ENCODE assay signal across 29 cellular contexts in genomic region chr2:218887079-218887478, GRCh38. TPM values are rescaled to one million over a fixed set of nuclear protein-coding genes. Genes with fewer than 3 reads are reported as not detected.
DNase-seq lines count a peak whose midpoint lies in the region; ATAC-seq, FAIRE-seq and TF ChIP-seq lines count a peak whose summit lies in the region.
"Had no signal": no experiment of that assay in that cellular context is flagged by ENCODE, and none has a peak within 500 bp of the region (broad histone marks: within the 10 kb centered on the region; RNA-seq: fewer than 3 reads in every experiment).

No MANE protein-coding gene starts in this region.

- H3K4me2 ChIP-seq in BLaER1 (peak overlapping the region; percentile 68), OCI-LY3 (ENCODE audit: low read length) (peak overlapping the region; percentile 98)
- H3K4me2 ChIP-seq: A549 had no signal

- peaks cover 49% of the 10 kb centered on the region for H3K79me2 ChIP-seq in OCI-LY3 (ENCODE audit: low read length)

- no peaks in the 10 kb centered on the region for H3K36me3 ChIP-seq in BLaER1
- peaks cover 64% of the 10 kb centered on the region for H3K36me3 ChIP-seq in OCI-LY3 (replicated peaks; ENCODE audit: low read depth, low read length)
- H3K36me3 ChIP-seq: colonic mucosa, pancreas had no signal

- H3K4me3 Mint-ChIP-seq in mesothelial cell of epicardium, result no peak overlapping the region
- H3K4me3 Mint-ChIP-seq in activated CD4-positive, alpha-beta T cell treated with anti-CD3 and anti-CD28 coated beads, Interleukin-2, amount 10 ng/mL, durations not matched to agents 24 days and 14 days, result no peak overlapping the region
- H3K4me3 Mint-ChIP-seq in activated naive CD8-positive, alpha-beta T cell treated with anti-CD3 and anti-CD28 coated beads for 36 hours, result no peak overlapping the region
- H3K4me3 Mint-ChIP-seq in activated T-cell treated with anti-CD3 and anti-CD28 coated beads, Interleukin-2, amount 50 U/mL, for 72 hours, result no peak overlapping the region
- H3K4me3 Mint-ChIP-seq: activated CD4-positive, alpha-beta T cell treated with anti-CD3 and anti-CD28 coated beads for 36 hours; activated naive CD8-positive, alpha-beta T cell treated with anti-CD3 and anti-CD28 coated beads, Interleukin-2, amount 50 U/mL, for 24 hours; activated T-cell treated with anti-CD3 and anti-CD28 coated beads, Interleukin-2, amount 50 U/mL, for 24 hours; T-helper 2 cell treated with Interferon-gamma antibody and Interleukin-4, amounts not matched to agents 5 μg/mL and 100 μg/mL, for 36 hours had no signal

- intact Hi-C loops in activated CD4-positive, alpha-beta T cell treated with anti-CD3 and anti-CD28 coated beads, Interleukin-2, amount 10 ng/mL, durations not matched to agents 24 days and 14 days (cut with micrococcal nuclease), result no loop called here

- no peak for TF ChIP-seq CTCF in OCI-LY3 (IDR thresholded peaks at IDR 0.05; ENCODE audit: low read depth, low read length)
- no peak for TF ChIP-seq CTCF in mesothelial cell of epicardium (IDR thresholded peaks at IDR 0.05; ENCODE audit: unreplicated experiment)

- H3K27ac ChIP-seq in BLaER1 (no peak overlapping the region), OCI-LY3 (ENCODE audit: low read length) (no peak overlapping the region)
- H3K27ac ChIP-seq: A549, colonic mucosa, pancreas had no signal

- H3K9me3 ChIP-seq in BLaER1 (no peaks in the 10 kb centered on the region), OCI-LY3 (ENCODE audit: insufficient read depth, low read length) (no peaks in the 10 kb centered on the region)
- H3K9me3 ChIP-seq: A549, colonic mucosa, pancreas had no signal

- H4K20me1 ChIP-seq in BLaER1 (peaks cover 16% of the 10 kb centered on the region), OCI-LY3 (ENCODE audit: insufficient read depth, low read length) (peaks cover 9% of the 10 kb centered on the region; the same call in 1 of the 2 replicates)

- H3K27me3 ChIP-seq in BLaER1 (peaks cover 35% of the 10 kb centered on the region), OCI-LY3 (ENCODE audit: low read depth, low read length) (no peaks in the 10 kb centered on the region)
- H3K27me3 ChIP-seq: pancreas had no signal

- no peak overlapping the region for H3K9ac ChIP-seq in BLaER1
- H3K9ac ChIP-seq in OCI-LY3 (ENCODE audit: low read length), result no peak overlapping the region

- no peak for ATAC-seq in activated T-cell treated with anti-CD3 and anti-CD28 coated beads, Interleukin-2, amount 50 U/mL, for 72 hours (replicated peaks in 1 of 2)
- ATAC-seq: A549; activated CD4-positive, alpha-beta T cell treated with anti-CD3 and anti-CD28 coated beads for 36 hours; activated naive CD8-positive, alpha-beta T cell treated with anti-CD3 and anti-CD28 coated beads, Interleukin-2, amount 50 U/mL, for 24 hours; pancreas; stimulated activated naive CD8-positive, alpha-beta T cell treated with anti-CD3 and anti-CD28 coated beads, Interleukin-15, Interleukin-2, amounts not matched to agents 100 U/mL and 50 U/mL, for 24 hours had no signal

- DNase-seq in GM12891 (ENCODE audit: insufficient read length, low spot score), result no peak
- DNase-seq in mesothelial cell of epicardium (ENCODE audit: low spot score in 2 of 2, unreplicated experiment in 2 of 2), result no peak
- DNase-seq in activated CD4-positive, alpha-beta T cell treated with anti-CD3 and anti-CD28 coated beads, Interleukin-2, amount 10 ng/mL, durations not matched to agents 24 days and 14 days, result no peak
- no peak for DNase-seq in activated naive CD8-positive, alpha-beta T cell treated with anti-CD3 and anti-CD28 coated beads for 36 hours
- no peak for DNase-seq in activated T-cell treated with anti-CD3 and anti-CD28 coated beads, Interleukin-2, amount 50 U/mL, for 72 hours
- no peak for DNase-seq in activated CD4-positive, alpha-beta T cell treated with anti-CD3 and anti-CD28 coated beads for 4 hours
- DNase-seq: activated CD4-positive, alpha-beta T cell treated with anti-CD3 and anti-CD28 coated beads for 36 hours; activated gamma-delta T cell treated with Interleukin-2 at 50 U/mL for 16 hours; activated naive CD8-positive, alpha-beta T cell treated with anti-CD3 and anti-CD28 coated beads, Interleukin-2, amount 50 U/mL, for 24 hours; activated T-cell treated with anti-CD3 and anti-CD28 coated beads, Interleukin-2, amount 50 U/mL, for 24 hours; colonic mucosa; DMS53; effector CD4-positive, alpha-beta T cell; NCI-H1092; NCI-H187; small intestine; stimulated activated naive CD8-positive, alpha-beta T cell treated with anti-CD3 and anti-CD28 coated beads, Interleukin-15, Interleukin-2, amounts not matched to agents 100 U/mL and 50 U/mL, for 24 hours had no signal

- no peaks in the 10 kb centered on the region for H3K9me3 Mint-ChIP-seq in mesothelial cell of epicardium
- H3K9me3 Mint-ChIP-seq in activated CD4-positive, alpha-beta T cell treated with anti-CD3 and anti-CD28 coated beads, Interleukin-2, amount 10 ng/mL, durations not matched to agents 24 days and 14 days, result no peaks in the 10 kb centered on the region
- no peaks in the 10 kb centered on the region for H3K9me3 Mint-ChIP-seq in activated naive CD8-positive, alpha-beta T cell treated with anti-CD3 and anti-CD28 coated beads for 36 hours
- H3K9me3 Mint-ChIP-seq in activated T-cell treated with anti-CD3 and anti-CD28 coated beads, Interleukin-2, amount 50 U/mL, for 72 hours, result no peaks in the 10 kb centered on the region
- H3K9me3 Mint-ChIP-seq: activated naive CD8-positive, alpha-beta T cell treated with anti-CD3 and anti-CD28 coated beads, Interleukin-2, amount 50 U/mL, for 24 hours; activated T-cell treated with anti-CD3 and anti-CD28 coated beads, Interleukin-2, amount 50 U/mL, for 24 hours; T-helper 2 cell treated with Interferon-gamma antibody and Interleukin-4, amounts not matched to agents 5 μg/mL and 100 μg/mL, for 36 hours had no signal

- H3K36me3 Mint-ChIP-seq in mesothelial cell of epicardium, result peaks cover 16% of the 10 kb centered on the region
- H3K36me3 Mint-ChIP-seq in activated CD4-positive, alpha-beta T cell treated with anti-CD3 and anti-CD28 coated beads, Interleukin-2, amount 10 ng/mL, durations not matched to agents 24 days and 14 days (ENCODE audit: low read depth), result no peaks in the 10 kb centered on the region
- peaks cover 7% of the 10 kb centered on the region for H3K36me3 Mint-ChIP-seq in activated naive CD8-positive, alpha-beta T cell treated with anti-CD3 and anti-CD28 coated beads for 36 hours
- peaks cover 0 to 1% of the 10 kb centered on the region in 2 donors for H3K36me3 Mint-ChIP-seq in activated T-cell treated with anti-CD3 and anti-CD28 coated beads, Interleukin-2, amount 50 U/mL, for 72 hours (ENCODE audit: insufficient read depth in 2 of 2)

- H3K4me3 ChIP-seq in BLaER1, result no peak overlapping the region
- H3K4me3 ChIP-seq in OCI-LY3 (ENCODE audit: low read length), result peak overlapping the region; percentile 82; the same call in 1 of the 2 replicates
- H3K4me3 ChIP-seq: A549, colonic mucosa, pancreas had no signal

- H3K27ac Mint-ChIP-seq in mesothelial cell of epicardium, result peak overlapping the region; percentile 48
- no peak overlapping the region for H3K27ac Mint-ChIP-seq in activated CD4-positive, alpha-beta T cell treated with anti-CD3 and anti-CD28 coated beads, Interleukin-2, amount 10 ng/mL, durations not matched to agents 24 days and 14 days
- H3K27ac Mint-ChIP-seq in activated naive CD8-positive, alpha-beta T cell treated with anti-CD3 and anti-CD28 coated beads for 36 hours, result no peak overlapping the region
- H3K27ac Mint-ChIP-seq in activated T-cell treated with anti-CD3 and anti-CD28 coated beads, Interleukin-2, amount 50 U/mL, for 72 hours, result no peak overlapping the region
- H3K27ac Mint-ChIP-seq: activated CD4-positive, alpha-beta T cell treated with anti-CD3 and anti-CD28 coated beads for 36 hours; activated naive CD8-positive, alpha-beta T cell treated with anti-CD3 and anti-CD28 coated beads, Interleukin-2, amount 50 U/mL, for 24 hours; activated T-cell treated with anti-CD3 and anti-CD28 coated beads, Interleukin-2, amount 50 U/mL, for 24 hours; T-helper 2 cell treated with Interferon-gamma antibody and Interleukin-4, amounts not matched to agents 5 μg/mL and 100 μg/mL, for 36 hours had no signal

- H3K27me3 Mint-ChIP-seq in mesothelial cell of epicardium (ENCODE audit: low read depth), result peaks cover 31% of the 10 kb centered on the region
- H3K27me3 Mint-ChIP-seq in activated CD4-positive, alpha-beta T cell treated with anti-CD3 and anti-CD28 coated beads, Interleukin-2, amount 10 ng/mL, durations not matched to agents 24 days and 14 days, result peaks cover 78% of the 10 kb centered on the region
- peaks cover 10% of the 10 kb centered on the region for H3K27me3 Mint-ChIP-seq in activated naive CD8-positive, alpha-beta T cell treated with anti-CD3 and anti-CD28 coated beads for 36 hours
- peaks cover 23% of the 10 kb centered on the region for H3K27me3 Mint-ChIP-seq in activated T-cell treated with anti-CD3 and anti-CD28 coated beads, Interleukin-2, amount 50 U/mL, for 72 hours (ENCODE audit: low read depth)

- no peak for TF ChIP-seq POLR2A in GM12891 (IDR thresholded peaks at IDR 0.05; ENCODE audit: low read depth, low read length)

- peaks cover 52% of the 10 kb centered on the region for H3K4me1 Mint-ChIP-seq in mesothelial cell of epicardium
- H3K4me1 Mint-ChIP-seq in activated CD4-positive, alpha-beta T cell treated with anti-CD3 and anti-CD28 coated beads, Interleukin-2, amount 10 ng/mL, durations not matched to agents 24 days and 14 days, result peaks cover 21% of the 10 kb centered on the region
- peaks cover 34% of the 10 kb centered on the region for H3K4me1 Mint-ChIP-seq in activated naive CD8-positive, alpha-beta T cell treated with anti-CD3 and anti-CD28 coated beads for 36 hours
- H3K4me1 Mint-ChIP-seq in activated T-cell treated with anti-CD3 and anti-CD28 coated beads, Interleukin-2, amount 50 U/mL, for 72 hours (ENCODE audit: low read depth), result peaks cover 34% of the 10 kb centered on the region

- peaks cover 63% of the 10 kb centered on the region for H3K4me1 ChIP-seq in BLaER1
- peaks cover 77% of the 10 kb centered on the region for H3K4me1 ChIP-seq in OCI-LY3 (ENCODE audit: low read length)
- H3K4me1 ChIP-seq: A549, colonic mucosa, pancreas had no signal

- no peak overlapping the region for H2AFZ ChIP-seq in OCI-LY3 (ENCODE audit: low read depth, low read length)

- FAIRE-seq in GM12891 (lab: Jason Lieb, UNC), result no peak
- FAIRE-seq: A549, pancreas, small intestine had no signal

RNA-seq across cellular contexts. Expression of gene WNT10A, which starts 6.4 kb away (rescaled TPM):
- 34.4 TPM for polyA plus RNA-seq in GM12891 (2012; ENCODE audit: low read depth, missing spikeins)
- total RNA-seq in mesothelial cell of epicardium, result 50.7 to 53.2 TPM (median 51.8 TPM) in 3 replicates
- 0.12 and 0.28 TPM in 2 replicates for total RNA-seq in activated CD4-positive, alpha-beta T cell treated with anti-CD3 and anti-CD28 coated beads, Interleukin-2, amount 10 ng/mL, durations not matched to agents 24 days and 14 days
- 1 to 10 TPM; 6.8 to 7.1 TPM for total RNA-seq in activated naive CD8-positive, alpha-beta T cell treated with anti-CD3 and anti-CD28 coated beads for 36 hours
- total RNA-seq in activated T-cell treated with anti-CD3 and anti-CD28 coated beads, Interleukin-2, amount 50 U/mL, for 72 hours, result 1 to 10 TPM; 3.4 to 8.6 TPM
- total RNA-seq: cardiac septum, NCI-H460, temporal lobe had no signal
- polyA plus RNA-seq: A549 had no signal

RNA-seq across cellular contexts. Expression of gene WNT6, which starts 27.5 kb away (rescaled TPM):
- polyA plus RNA-seq in GM12891 (2012; ENCODE audit: low read depth, missing spikeins), result not detected
- total RNA-seq in mesothelial cell of epicardium, result 106 to 118 TPM (median 115 TPM) in 3 replicates
- total RNA-seq in activated CD4-positive, alpha-beta T cell treated with anti-CD3 and anti-CD28 coated beads, Interleukin-2, amount 10 ng/mL, durations not matched to agents 24 days and 14 days, result not detected in 2 replicates
- under 1 TPM in 1 of 2 experiments, not detected in 1; 0.21 TPM for total RNA-seq in activated naive CD8-positive, alpha-beta T cell treated with anti-CD3 and anti-CD28 coated beads for 36 hours
- total RNA-seq in activated T-cell treated with anti-CD3 and anti-CD28 coated beads, Interleukin-2, amount 50 U/mL, for 72 hours, result under 1 TPM; 0.19 TPM
- total RNA-seq: HT-29, NCI-H460, temporal lobe had no signal
- polyA plus RNA-seq: neural cell had no signal

RNA-seq across cellular contexts. Expression of gene PRKAG3, which starts 55.5 kb away (rescaled TPM):
- not detected for polyA plus RNA-seq in GM12891 (2012; ENCODE audit: low read depth, missing spikeins)
- 2.8 to 3.6 TPM (median 2.9 TPM) in 3 replicates for total RNA-seq in mesothelial cell of epicardium
- not detected in 2 replicates for total RNA-seq in activated CD4-positive, alpha-beta T cell treated with anti-CD3 and anti-CD28 coated beads, Interleukin-2, amount 10 ng/mL, durations not matched to agents 24 days and 14 days
- total RNA-seq in activated naive CD8-positive, alpha-beta T cell treated with anti-CD3 and anti-CD28 coated beads for 36 hours, result not detected
- total RNA-seq in activated T-cell treated with anti-CD3 and anti-CD28 coated beads, Interleukin-2, amount 50 U/mL, for 72 hours, result not detected
- total RNA-seq: activated CD4-positive, alpha-beta T cell treated with anti-CD3 and anti-CD28 coated beads for 36 hours; colonic mucosa; G401; HT-29; NCI-H460; pancreas; temporal lobe; ureter had no signal
- polyA plus RNA-seq: A549, neural cell, pancreas, small intestine had no signal

Comparison
In these comparisons a context has a peak if more than half of its experiments do, and no peak if none do; other contexts are left out.
1. RNA of gene WNT6, which starts 27.5 kb away (total RNA-seq): 106 to 118 TPM in mesothelial cell of epicardium; 0.21 TPM in activated naive CD8-positive, alpha-beta T cell treated with anti-CD3 and anti-CD28 coated beads for 36 hours, 0.19 TPM in activated T-cell treated with anti-CD3 and anti-CD28 coated beads, Interleukin-2, amount 50 U/mL, for 72 hours and not detected in activated CD4-positive, alpha-beta T cell treated with anti-CD3 and anti-CD28 coated beads, Interleukin-2, amount 10 ng/mL, durations not matched to agents 24 days and 14 days; every median in the first group is over 10 times any median in the second.